8 cellular contexts compared by ENCODE assay signal in genomic region chr17:28405632-28406477, GRCh38. TPM values are rescaled to one million over a fixed set of nuclear protein-coding genes. Genes with fewer than 3 reads are reported as not detected.
A peak's percentile ranks its signal among the peaks of the same experiment; 100 is the strongest.
DNase-seq lines count a peak whose midpoint lies in the region; ATAC-seq and TF ChIP-seq lines count a peak whose summit lies in the region.

Gene SLC46A1 (minus strand): TSS chr17:28406212. CDS start chr17:28406114, 98 bp downstream.

- no peaks in the 10 kb centered on the region for H3K27me3 ChIP-seq in PC-3 (ENCODE audit: low read length)
- peaks cover 0 to 4% (median 0%) of the 10 kb centered on the region in 7 donors for H3K27me3 ChIP-seq in heart right ventricle
- H3K27me3 ChIP-seq in aorta (ENCODE audit: control insufficient read depth in 1 of 2, insufficient read depth in 2 of 2, low read length in 1 of 2): no peaks in the 10 kb centered on the region

- CTCF ChIA-PET in PC-3 (lab: Charles Lee): no interaction called here

- POLR2A ChIA-PET in PC-3 (lab: Charles Lee; ENCODE audit: unreplicated experiment): interaction anchor here (0.6 kb wide), 1 partner anchor 175 kb away, joined by 4 read pairs; no protein-coding TSS in a partner anchor

- no peak within 1 kb of the TSS for H3K27ac ChIP-seq in PC-3 (ENCODE audit: low read length)
- H3K27ac ChIP-seq in heart right ventricle: peak within 1 kb of the TSS in 8 of 10 donors; percentile 30 to 77 (median 40)
- H3K27ac ChIP-seq in aorta (ENCODE audit: low read depth in 1 of 2, low read length in 2 of 2): peak within 1 kb of the TSS in 1 of 2 donors; percentile 18

- no peaks in the 10 kb centered on the region for H3K9me3 Mint-ChIP-seq in activated naive CD8-positive, alpha-beta T cell treated with anti-CD3 and anti-CD28 coated beads for 36 hours

- 0 to 1% methylated on average over 54 to 70 of the region's 70 CpGs for WGBS in heart right ventricle, 2 donors
- WGBS in aorta, 2 donors: 0 to 1% methylated on average over 54 to 70 of the region's 70 CpGs

- H4K20me1 ChIP-seq in PC-3 (ENCODE audit: low read length): no peaks in the 10 kb centered on the region

- H3K9ac ChIP-seq in PC-3 (ENCODE audit: low read length): peak within 1 kb of the TSS; percentile 63

- no peaks in the 10 kb centered on the region for H3K36me3 Mint-ChIP-seq in activated naive CD8-positive, alpha-beta T cell treated with anti-CD3 and anti-CD28 coated beads for 36 hours

- peak within 1 kb of the TSS; percentile 83 for H3K4me3 Mint-ChIP-seq in activated naive CD8-positive, alpha-beta T cell treated with anti-CD3 and anti-CD28 coated beads for 36 hours

- peak within 1 kb of the TSS; percentile 54 for H3K27ac Mint-ChIP-seq in activated naive CD8-positive, alpha-beta T cell treated with anti-CD3 and anti-CD28 coated beads for 36 hours

- DNase-seq in NCI-H2081 (lab: John Stamatoyannopoulos, UW) (peak; percentile 41 to 68), NCI-H2081 treated with DMSO at 0.1 percent for 48 hours (lab: John Stamatoyannopoulos, UW) (no peak), PC-3 (peak; percentile 38), heart right ventricle (peak; percentile 61 to 70), posterior cingulate gyrus (peak; percentile 46 to 96 (median 72)), aorta (peak; percentile 81 to 90)
- DNase-seq in activated naive CD8-positive, alpha-beta T cell treated with anti-CD3 and anti-CD28 coated beads for 36 hours: peak; percentile 76

- peak within 1 kb of the TSS; percentile 88 for H3K4me3 ChIP-seq in PC-3 (ENCODE audit: low read length)
- peak within 1 kb of the TSS; percentile 54 to 80 (median 70) for H3K4me3 ChIP-seq in heart right ventricle
- H3K4me3 ChIP-seq in aorta (ENCODE audit: low read length in 2 of 2): peak within 1 kb of the TSS; percentile 65 to 72

- H3K79me2 ChIP-seq in PC-3 (ENCODE audit: low read length): peaks cover 22% of the 10 kb centered on the region

- H3K4me1 Mint-ChIP-seq in activated naive CD8-positive, alpha-beta T cell treated with anti-CD3 and anti-CD28 coated beads for 36 hours: peaks cover 11% of the 10 kb centered on the region

- ATAC-seq in HG03442 (IDR thresholded peaks at IDR 0.05; ENCODE audit: unreplicated experiment): peak; percentile 64
- ATAC-seq in PC-3: peak; percentile 82
- ATAC-seq in heart right ventricle: peak; percentile 72 to 88 (median 81)
- ATAC-seq in aorta (ENCODE audit: low FRiP score): peak; percentile 88

- H3K27me3 Mint-ChIP-seq in activated naive CD8-positive, alpha-beta T cell treated with anti-CD3 and anti-CD28 coated beads for 36 hours: no peaks in the 10 kb centered on the region

- H3K4me1 ChIP-seq in PC-3 (ENCODE audit: insufficient read depth, low read length) (peaks cover 20% of the 10 kb centered on the region), heart right ventricle (peaks cover 0 to 54% (median 16%) of the 10 kb centered on the region in 9 donors), aorta (ENCODE audit: control insufficient read depth in 1 of 2, insufficient read depth in 2 of 2, low read length in 2 of 2) (no peaks in the 10 kb centered on the region)

- peak within 1 kb of the TSS; percentile 92 for H2AFZ ChIP-seq in PC-3 (ENCODE audit: low read length)

- intact Hi-C loops in PC-3 (cut with micrococcal nuclease): loop anchor here (10.0 kb wide), 1 partner anchor 139 kb away; no protein-coding TSS in a partner anchor
- intact Hi-C loops in heart right ventricle (cut with DNase I): loop anchor here in 1 of 10 donors (10.0 kb wide), 1 partner anchor 59 kb away; no protein-coding TSS in a partner anchor
- intact Hi-C loops in posterior cingulate gyrus (cut with DNase I): no loop called here
- intact Hi-C loops in aorta (cut with DNase I): no loop called here

- H3K36me3 ChIP-seq in PC-3 (ENCODE audit: low read depth, low read length) (no peaks in the 10 kb centered on the region), heart right ventricle (peaks cover 0 to 29% (median 0%) of the 10 kb centered on the region in 9 donors), aorta (ENCODE audit: control insufficient read depth in 1 of 2, insufficient read depth in 2 of 2, low read length in 1 of 2) (no peaks in the 10 kb centered on the region)

- TF ChIP-seq CTCF in PC-3 (conservative IDR thresholded peaks at IDR 0.05; ENCODE audit: low read depth, low read length): no peak
- TF ChIP-seq CTCF in heart right ventricle (IDR thresholded peaks at IDR 0.05): no peak

- H3K4me2 ChIP-seq in PC-3 (ENCODE audit: low read length): peak within 1 kb of the TSS; percentile 99

- H3F3A ChIP-seq in PC-3 (ENCODE audit: low read length, unreplicated experiment): no peaks in the 10 kb centered on the region

- no peaks in the 10 kb centered on the region for H3K9me2 ChIP-seq in PC-3 (replicated peaks; ENCODE audit: low read length)

- no TSS peak for BruUV-seq in PC-3 (replicated peaks; lab: Mats Ljungman, UMichigan)

- H3K9me3 ChIP-seq in PC-3 (ENCODE audit: low read length): no peaks in the 10 kb centered on the region
- H3K9me3 ChIP-seq in heart right ventricle: no peaks in the 10 kb centered on the region
- no peaks in the 10 kb centered on the region for H3K9me3 ChIP-seq in aorta (ENCODE audit: control insufficient read depth, low read length)

RNA-seq across cellular contexts. Expression of gene SLC46A1, which starts in this region (rescaled TPM):
- total RNA-seq in PC-3 (2014; rRNA removed) (10.4 and 12.9 TPM in 2 replicates), heart right ventricle (10 to 100 TPM in 1 of 10 donors, 1 to 10 TPM in 9; 3.6 to 10.2 (median 4.9) TPM), aorta (10 to 100 TPM in 1 of 2 donors, 1 to 10 TPM in 1; 6.4 to 16.7 TPM)
- 1 to 10 TPM; 5.2 to 6.1 TPM for total RNA-seq in activated naive CD8-positive, alpha-beta T cell treated with anti-CD3 and anti-CD28 coated beads for 36 hours
- polyA plus RNA-seq in heart right ventricle (1 to 10 TPM; 1.4 to 2.8 TPM), aorta (10 to 100 TPM in 1 of 2 donors, 1 to 10 TPM in 1; 4.4 to 10.5 TPM)
